ENCODE assay signal across 2 cellular contexts in genomic region chr17:82056729-82057621, GRCh38.
TF ChIP-seq lines count a peak whose summit lies in the region.

No MANE protein-coding gene starts in this region.

TF ChIP-seq in HEK293, 187 proteins besides CTCF, POLR2A, EP300 and RAD21 (continued from another document):
- TF ChIP-seq ZNF280C (tag by site-specific recombination; IDR thresholded peaks at IDR 0.05) (no peak), ZEB2 (tag by site-specific recombination; IDR thresholded peaks at IDR 0.05) (no peak), BCL11B (tag by site-specific recombination; IDR thresholded peaks at IDR 0.05; ENCODE audit: low read depth) (no peak), ZNF16 (tag by site-specific recombination; IDR thresholded peaks at IDR 0.05; ENCODE audit: low read depth) (no peak), ZNF140 (tag by site-specific recombination; IDR thresholded peaks at IDR 0.05) (no peak), ZNF544 (tag by site-specific recombination; IDR thresholded peaks at IDR 0.05) (no peak), ZFP69B (tag by site-specific recombination; IDR thresholded peaks at IDR 0.05) (no peak), ZNF121 (tag by site-specific recombination; IDR thresholded peaks at IDR 0.05) (no peak)
- TF ChIP-seq, protein P1, sequence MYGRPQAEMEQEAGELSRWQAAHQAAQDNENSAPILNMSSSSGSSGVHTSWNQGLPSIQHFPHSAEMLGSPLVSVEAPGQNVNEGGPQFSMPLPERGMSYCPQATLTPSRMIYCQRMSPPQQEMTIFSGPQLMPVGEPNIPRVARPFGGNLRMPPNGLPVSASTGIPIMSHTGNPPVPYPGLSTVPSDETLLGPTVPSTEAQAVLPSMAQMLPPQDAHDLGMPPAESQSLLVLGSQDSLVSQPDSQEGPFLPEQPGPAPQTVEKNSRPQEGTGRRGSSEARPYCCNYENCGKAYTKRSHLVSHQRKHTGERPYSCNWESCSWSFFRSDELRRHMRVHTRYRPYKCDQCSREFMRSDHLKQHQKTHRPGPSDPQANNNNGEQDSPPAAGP (tag by site-specific recombination; IDR thresholded peaks at IDR 0.05): no peak

TF ChIP-seq in K562, 482 proteins besides CTCF, POLR2A, EP300 and RAD21 (continued from another document):
- TF ChIP-seq PCBP2 (IDR thresholded peaks at IDR 0.05; ENCODE audit: low read depth, low read length, poor library complexity, severe bottlenecking): no peak
- no peak for TF ChIP-seq BRCA1 (IDR thresholded peaks at IDR 0.05)
- no peak for TF ChIP-seq BRCA1 (CRISPR knock-in tag; IDR thresholded peaks at IDR 0.05)
- TF ChIP-seq MTA1 (IDR thresholded peaks at IDR 0.05; ENCODE audit: borderline replicate concordance): no peak
- peak; percentile 73 for TF ChIP-seq POLR2G (IDR thresholded peaks at IDR 0.05; ENCODE audit: low read depth, low read length)
- TF ChIP-seq, protein P2, sequence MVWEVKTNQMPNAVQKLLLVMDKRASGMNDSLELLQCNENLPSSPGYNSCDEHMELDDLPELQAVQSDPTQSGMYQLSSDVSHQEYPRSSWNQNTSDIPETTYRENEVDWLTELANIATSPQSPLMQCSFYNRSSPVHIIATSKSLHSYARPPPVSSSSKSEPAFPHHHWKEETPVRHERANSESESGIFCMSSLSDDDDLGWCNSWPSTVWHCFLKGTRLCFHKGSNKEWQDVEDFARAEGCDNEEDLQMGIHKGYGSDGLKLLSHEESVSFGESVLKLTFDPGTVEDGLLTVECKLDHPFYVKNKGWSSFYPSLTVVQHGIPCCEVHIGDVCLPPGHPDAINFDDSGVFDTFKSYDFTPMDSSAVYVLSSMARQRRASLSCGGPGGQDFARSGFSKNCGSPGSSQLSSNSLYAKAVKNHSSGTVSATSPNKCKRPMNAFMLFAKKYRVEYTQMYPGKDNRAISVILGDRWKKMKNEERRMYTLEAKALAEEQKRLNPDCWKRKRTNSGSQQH (CRISPR knock-in tag; IDR thresholded peaks at IDR 0.05): no peak
- no peak for TF ChIP-seq SRSF1 (IDR thresholded peaks at IDR 0.05; ENCODE audit: low read depth, low read length)
